ENCODE assay signal across 8 cellular contexts in genomic region chrX:51336584-51336983, GRCh38. TPM values are rescaled to one million over a fixed set of nuclear protein-coding genes. Genes with fewer than 3 reads are reported as not detected.
DNase-seq lines count a peak whose midpoint lies in the region; TF ChIP-seq lines count a peak whose summit lies in the region.

No MANE protein-coding gene starts in this region.

- H3K9me3 Mint-ChIP-seq in T-helper 2 cell treated with Interferon-gamma antibody and Interleukin-4, amounts not matched to agents 5 μg/mL and 100 μg/mL, for 36 hours = no peaks in the 10 kb centered on the region

- peak; percentile 68 for TF ChIP-seq RAD21 in neural cell (conservative IDR thresholded peaks at IDR 0.05)

- H3K27me3 ChIP-seq in neural cell (ENCODE audit: insufficient read depth, low read depth, low read length) = no peaks in the 10 kb centered on the region

- no peaks in the 10 kb centered on the region for H3K9me3 ChIP-seq in neural cell (ENCODE audit: low read length)

- H3K9me2 ChIP-seq in neural cell (ENCODE audit: insufficient read depth, low read length) = no peaks in the 10 kb centered on the region

- H3K27ac ChIP-seq in neural cell (ENCODE audit: low read length) = no peak overlapping the region

- DNase-seq in AG04449 (ENCODE audit: low read depth, low spot score) (no peak), GM04504 (ENCODE audit: low read depth) (peak; percentile 13), HT1080 (ENCODE audit: low read depth) (peak; percentile 2), erythroblast (lab: John Stamatoyannopoulos, UW) (peak; percentile 0 to 1), occipital lobe (lab: John Stamatoyannopoulos, UW) (no peak), DMS153 (lab: John Stamatoyannopoulos, UW) (no peak)
- peak; percentile 3 for DNase-seq in T-helper 2 cell treated with Interferon-gamma antibody and Interleukin-4, amounts not matched to agents 5 μg/mL and 100 μg/mL, for 36 hours (ENCODE audit: low spot score)

- H3K4me1 Mint-ChIP-seq in T-helper 2 cell treated with Interferon-gamma antibody and Interleukin-4, amounts not matched to agents 5 μg/mL and 100 μg/mL, for 36 hours (ENCODE audit: low read depth) = no peaks in the 10 kb centered on the region

- peaks cover 20% of the 10 kb centered on the region for H3K79me2 ChIP-seq in neural cell (replicated peaks; ENCODE audit: insufficient read depth, low read length)

- H3K4me2 ChIP-seq in neural cell (ENCODE audit: low read length) = peak overlapping the region; percentile 39

- no peak for TF ChIP-seq POLR2A in erythroblast (IDR thresholded peaks at IDR 0.05; ENCODE audit: low read length)

- no peak overlapping the region for H2AFZ ChIP-seq in neural cell (ENCODE audit: low read depth, low read length)

- TF ChIP-seq EP300 in neural cell (conservative IDR thresholded peaks at IDR 0.05; ENCODE audit: poor library complexity, severe bottlenecking) = no peak

- no peaks in the 10 kb centered on the region for H4K20me1 ChIP-seq in neural cell (ENCODE audit: insufficient read depth)

- no peak overlapping the region for H3K27ac Mint-ChIP-seq in T-helper 2 cell treated with Interferon-gamma antibody and Interleukin-4, amounts not matched to agents 5 μg/mL and 100 μg/mL, for 36 hours

- no peak overlapping the region for H3K4me3 Mint-ChIP-seq in T-helper 2 cell treated with Interferon-gamma antibody and Interleukin-4, amounts not matched to agents 5 μg/mL and 100 μg/mL, for 36 hours

- H3K9ac ChIP-seq in neural cell (ENCODE audit: low read length) = no peak overlapping the region

- TF ChIP-seq CTCF in AG04449 (IDR thresholded peaks at IDR 0.05; ENCODE audit: insufficient read depth, low read length, missing control alignments) (peak; percentile 40), neural cell (IDR thresholded peaks at IDR 0.05; ENCODE audit: poor library complexity, severe bottlenecking) (peak; percentile 73)

- POLR2A ChIA-PET in AG04449 (lab: Yijun Ruan, JAX) = no interaction called here

- no peak overlapping the region for H3K4me3 ChIP-seq in AG04449 (ENCODE audit: low read depth, low read length)
- peak overlapping the region; percentile 68 for H3K4me3 ChIP-seq in neural cell (ENCODE audit: low read length)

- H3K36me3 Mint-ChIP-seq in T-helper 2 cell treated with Interferon-gamma antibody and Interleukin-4, amounts not matched to agents 5 μg/mL and 100 μg/mL, for 36 hours (ENCODE audit: low read depth) = no peaks in the 10 kb centered on the region

- H3K27me3 Mint-ChIP-seq in T-helper 2 cell treated with Interferon-gamma antibody and Interleukin-4, amounts not matched to agents 5 μg/mL and 100 μg/mL, for 36 hours (ENCODE audit: low read depth) = peaks cover 2% of the 10 kb centered on the region

- CTCF ChIA-PET in AG04449 (lab: Yijun Ruan, JAX) = interaction anchor here (1.2 to 2.3 kb wide), 5 partner anchors 12 to 171 kb away, joined by 3 to 10 read pairs (median 4); no protein-coding TSS in a partner anchor

- no peaks in the 10 kb centered on the region for H3K36me3 ChIP-seq in neural cell (ENCODE audit: insufficient read depth, low read length)

- no peaks in the 10 kb centered on the region for H3F3A ChIP-seq in neural cell (ENCODE audit: insufficient read depth, low read length, poor library complexity, severe bottlenecking)

TF ChIP-seq in neural cell, 6 proteins besides CTCF, POLR2A, EP300 and RAD21:
- peak; percentile 66 for TF ChIP-seq SMC3 (conservative IDR thresholded peaks at IDR 0.05; ENCODE audit: poor library complexity)
- TF ChIP-seq MXI1 (conservative IDR thresholded peaks at IDR 0.05; ENCODE audit: poor library complexity, severe bottlenecking) = no peak
TF ChIP-seq in neural cell: peak in this region for 1.

RNA-seq across cellular contexts. Expression of gene NUDT10, which starts 4.0 kb away (rescaled TPM):
- total RNA-seq in HT1080 (2014; rRNA removed; shearing (Covaris generic)) = 0.17 TPM in 1 of 2 replicates, not detected in the other
- polyA plus RNA-seq in HT1080 (2015; cell fraction: cytosol; rRNA removed) = 0.07 and 0.09 TPM in 2 replicates
- polyA plus RNA-seq in HT1080 (2015; cell fraction: nucleus; rRNA removed) = 0.06 TPM in 1 of 2 replicates, not detected in the other
- 70.5 and 74.8 TPM in 2 replicates for polyA plus RNA-seq in neural cell
- 49.7 and 50.9 TPM in 2 replicates for polyA minus RNA-seq in neural cell
- 39.1 TPM for total RNA-seq in occipital lobe

Comparison
In these comparisons a context has a peak if more than half of its experiments do, and no peak if none do; other contexts are left out.
1. DNase-seq: peak in GM04504 (single experiment), HT1080 (single experiment), T-helper 2 cell treated with Interferon-gamma antibody and Interleukin-4, amounts not matched to agents 5 μg/mL and 100 μg/mL, for 36 hours (single experiment) and erythroblast (2 of 2); none in AG04449 (single experiment), occipital lobe (single experiment) and DMS153 (single experiment).
2. RNA of gene NUDT10, which starts 4.0 kb away (total RNA-seq): 39.1 TPM in occipital lobe (single experiment); 0.17 TPM in HT1080; every median in the first group is over 10 times any median in the second.